ENCODE assay signal across 2 cellular contexts in the genomic region with DNA sequence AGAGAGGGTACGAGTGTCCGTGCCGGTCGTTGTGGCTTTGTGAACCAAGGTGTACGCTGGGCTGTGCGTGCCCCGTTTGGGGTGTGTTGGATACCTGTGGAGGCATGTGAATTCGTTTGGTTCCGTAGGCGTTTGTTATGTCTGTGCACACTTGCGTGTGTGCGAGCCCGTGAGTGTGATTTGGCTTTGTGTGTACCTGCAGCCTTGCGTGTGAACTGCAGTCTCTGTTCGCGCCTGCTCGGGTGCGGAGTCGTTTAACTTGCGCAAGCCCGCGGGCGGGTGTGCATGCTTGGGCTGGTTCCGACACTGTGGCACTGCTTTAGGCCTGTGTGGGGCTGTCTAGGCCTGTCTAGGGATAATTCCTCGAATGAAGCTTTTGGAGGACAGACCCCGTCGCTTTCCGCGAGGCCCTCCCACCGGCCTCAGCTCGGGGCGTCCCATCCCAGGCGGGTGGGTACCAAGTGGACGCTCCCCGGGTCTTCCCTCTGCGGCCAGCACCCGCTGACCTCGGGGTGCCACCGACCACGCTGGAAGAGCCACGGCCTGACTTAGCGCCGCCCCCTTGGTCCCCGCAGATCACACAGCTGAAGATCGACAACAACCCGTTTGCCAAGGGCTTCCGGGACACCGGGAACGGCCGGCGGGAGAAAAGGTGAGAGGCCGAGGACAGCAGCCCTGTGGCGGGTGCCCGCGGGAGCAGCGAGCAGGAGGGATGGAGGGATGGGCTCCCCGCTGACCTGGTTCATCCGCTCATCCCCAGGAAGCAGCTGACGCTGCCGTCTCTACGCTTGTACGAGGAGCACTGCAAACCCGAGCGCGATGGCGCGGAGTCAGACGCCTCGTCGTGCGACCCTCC.
TF ChIP-seq lines count a peak whose summit lies in the region.

No MANE protein-coding gene starts in this region.

TF ChIP-seq in IMR-90, 13 proteins besides CTCF, POLR2A, EP300 and RAD21:
- TF ChIP-seq RFX5 (IDR thresholded peaks at IDR 0.05; ENCODE audit: low read depth, low read length) (no peak), BHLHE40 (IDR thresholded peaks at IDR 0.05; ENCODE audit: low read depth, low read length) (peak; percentile 58), CEBPB (IDR thresholded peaks at IDR 0.05; ENCODE audit: low read depth, low read length) (peak; percentile 91), FOS (IDR thresholded peaks at IDR 0.05; ENCODE audit: low read depth, low read length) (no peak), MAFK (IDR thresholded peaks at IDR 0.05; ENCODE audit: low read depth, low read length) (no peak), SMC3 (IDR thresholded peaks at IDR 0.05; ENCODE audit: low read depth, low read length) (no peak)

TF ChIP-seq in H1, 55 proteins besides CTCF, POLR2A, EP300 and RAD21:
- TF ChIP-seq, protein P1, sequence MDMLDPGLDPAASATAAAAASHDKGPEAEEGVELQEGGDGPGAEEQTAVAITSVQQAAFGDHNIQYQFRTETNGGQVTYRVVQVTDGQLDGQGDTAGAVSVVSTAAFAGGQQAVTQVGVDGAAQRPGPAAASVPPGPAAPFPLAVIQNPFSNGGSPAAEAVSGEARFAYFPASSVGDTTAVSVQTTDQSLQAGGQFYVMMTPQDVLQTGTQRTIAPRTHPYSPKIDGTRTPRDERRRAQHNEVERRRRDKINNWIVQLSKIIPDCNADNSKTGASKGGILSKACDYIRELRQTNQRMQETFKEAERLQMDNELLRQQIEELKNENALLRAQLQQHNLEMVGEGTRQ (IDR thresholded peaks at IDR 0.05; ENCODE audit: low read length) = no peak
- TF ChIP-seq MAFK (IDR thresholded peaks at IDR 0.05; ENCODE audit: low read depth, low read length) = no peak
- TF ChIP-seq NRF1 (IDR thresholded peaks at IDR 0.05; ENCODE audit: low read depth, low read length) = no peak
- TF ChIP-seq PHF8 (conservative IDR thresholded peaks at IDR 0.05; ENCODE audit: low read depth, low read length) = no peak
- TF ChIP-seq, protein P2, sequence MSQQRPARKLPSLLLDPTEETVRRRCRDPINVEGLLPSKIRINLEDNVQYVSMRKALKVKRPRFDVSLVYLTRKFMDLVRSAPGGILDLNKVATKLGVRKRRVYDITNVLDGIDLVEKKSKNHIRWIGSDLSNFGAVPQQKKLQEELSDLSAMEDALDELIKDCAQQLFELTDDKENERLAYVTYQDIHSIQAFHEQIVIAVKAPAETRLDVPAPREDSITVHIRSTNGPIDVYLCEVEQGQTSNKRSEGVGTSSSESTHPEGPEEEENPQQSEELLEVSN (IDR thresholded peaks at IDR 0.05) = no peak
- TF ChIP-seq, protein P3, sequence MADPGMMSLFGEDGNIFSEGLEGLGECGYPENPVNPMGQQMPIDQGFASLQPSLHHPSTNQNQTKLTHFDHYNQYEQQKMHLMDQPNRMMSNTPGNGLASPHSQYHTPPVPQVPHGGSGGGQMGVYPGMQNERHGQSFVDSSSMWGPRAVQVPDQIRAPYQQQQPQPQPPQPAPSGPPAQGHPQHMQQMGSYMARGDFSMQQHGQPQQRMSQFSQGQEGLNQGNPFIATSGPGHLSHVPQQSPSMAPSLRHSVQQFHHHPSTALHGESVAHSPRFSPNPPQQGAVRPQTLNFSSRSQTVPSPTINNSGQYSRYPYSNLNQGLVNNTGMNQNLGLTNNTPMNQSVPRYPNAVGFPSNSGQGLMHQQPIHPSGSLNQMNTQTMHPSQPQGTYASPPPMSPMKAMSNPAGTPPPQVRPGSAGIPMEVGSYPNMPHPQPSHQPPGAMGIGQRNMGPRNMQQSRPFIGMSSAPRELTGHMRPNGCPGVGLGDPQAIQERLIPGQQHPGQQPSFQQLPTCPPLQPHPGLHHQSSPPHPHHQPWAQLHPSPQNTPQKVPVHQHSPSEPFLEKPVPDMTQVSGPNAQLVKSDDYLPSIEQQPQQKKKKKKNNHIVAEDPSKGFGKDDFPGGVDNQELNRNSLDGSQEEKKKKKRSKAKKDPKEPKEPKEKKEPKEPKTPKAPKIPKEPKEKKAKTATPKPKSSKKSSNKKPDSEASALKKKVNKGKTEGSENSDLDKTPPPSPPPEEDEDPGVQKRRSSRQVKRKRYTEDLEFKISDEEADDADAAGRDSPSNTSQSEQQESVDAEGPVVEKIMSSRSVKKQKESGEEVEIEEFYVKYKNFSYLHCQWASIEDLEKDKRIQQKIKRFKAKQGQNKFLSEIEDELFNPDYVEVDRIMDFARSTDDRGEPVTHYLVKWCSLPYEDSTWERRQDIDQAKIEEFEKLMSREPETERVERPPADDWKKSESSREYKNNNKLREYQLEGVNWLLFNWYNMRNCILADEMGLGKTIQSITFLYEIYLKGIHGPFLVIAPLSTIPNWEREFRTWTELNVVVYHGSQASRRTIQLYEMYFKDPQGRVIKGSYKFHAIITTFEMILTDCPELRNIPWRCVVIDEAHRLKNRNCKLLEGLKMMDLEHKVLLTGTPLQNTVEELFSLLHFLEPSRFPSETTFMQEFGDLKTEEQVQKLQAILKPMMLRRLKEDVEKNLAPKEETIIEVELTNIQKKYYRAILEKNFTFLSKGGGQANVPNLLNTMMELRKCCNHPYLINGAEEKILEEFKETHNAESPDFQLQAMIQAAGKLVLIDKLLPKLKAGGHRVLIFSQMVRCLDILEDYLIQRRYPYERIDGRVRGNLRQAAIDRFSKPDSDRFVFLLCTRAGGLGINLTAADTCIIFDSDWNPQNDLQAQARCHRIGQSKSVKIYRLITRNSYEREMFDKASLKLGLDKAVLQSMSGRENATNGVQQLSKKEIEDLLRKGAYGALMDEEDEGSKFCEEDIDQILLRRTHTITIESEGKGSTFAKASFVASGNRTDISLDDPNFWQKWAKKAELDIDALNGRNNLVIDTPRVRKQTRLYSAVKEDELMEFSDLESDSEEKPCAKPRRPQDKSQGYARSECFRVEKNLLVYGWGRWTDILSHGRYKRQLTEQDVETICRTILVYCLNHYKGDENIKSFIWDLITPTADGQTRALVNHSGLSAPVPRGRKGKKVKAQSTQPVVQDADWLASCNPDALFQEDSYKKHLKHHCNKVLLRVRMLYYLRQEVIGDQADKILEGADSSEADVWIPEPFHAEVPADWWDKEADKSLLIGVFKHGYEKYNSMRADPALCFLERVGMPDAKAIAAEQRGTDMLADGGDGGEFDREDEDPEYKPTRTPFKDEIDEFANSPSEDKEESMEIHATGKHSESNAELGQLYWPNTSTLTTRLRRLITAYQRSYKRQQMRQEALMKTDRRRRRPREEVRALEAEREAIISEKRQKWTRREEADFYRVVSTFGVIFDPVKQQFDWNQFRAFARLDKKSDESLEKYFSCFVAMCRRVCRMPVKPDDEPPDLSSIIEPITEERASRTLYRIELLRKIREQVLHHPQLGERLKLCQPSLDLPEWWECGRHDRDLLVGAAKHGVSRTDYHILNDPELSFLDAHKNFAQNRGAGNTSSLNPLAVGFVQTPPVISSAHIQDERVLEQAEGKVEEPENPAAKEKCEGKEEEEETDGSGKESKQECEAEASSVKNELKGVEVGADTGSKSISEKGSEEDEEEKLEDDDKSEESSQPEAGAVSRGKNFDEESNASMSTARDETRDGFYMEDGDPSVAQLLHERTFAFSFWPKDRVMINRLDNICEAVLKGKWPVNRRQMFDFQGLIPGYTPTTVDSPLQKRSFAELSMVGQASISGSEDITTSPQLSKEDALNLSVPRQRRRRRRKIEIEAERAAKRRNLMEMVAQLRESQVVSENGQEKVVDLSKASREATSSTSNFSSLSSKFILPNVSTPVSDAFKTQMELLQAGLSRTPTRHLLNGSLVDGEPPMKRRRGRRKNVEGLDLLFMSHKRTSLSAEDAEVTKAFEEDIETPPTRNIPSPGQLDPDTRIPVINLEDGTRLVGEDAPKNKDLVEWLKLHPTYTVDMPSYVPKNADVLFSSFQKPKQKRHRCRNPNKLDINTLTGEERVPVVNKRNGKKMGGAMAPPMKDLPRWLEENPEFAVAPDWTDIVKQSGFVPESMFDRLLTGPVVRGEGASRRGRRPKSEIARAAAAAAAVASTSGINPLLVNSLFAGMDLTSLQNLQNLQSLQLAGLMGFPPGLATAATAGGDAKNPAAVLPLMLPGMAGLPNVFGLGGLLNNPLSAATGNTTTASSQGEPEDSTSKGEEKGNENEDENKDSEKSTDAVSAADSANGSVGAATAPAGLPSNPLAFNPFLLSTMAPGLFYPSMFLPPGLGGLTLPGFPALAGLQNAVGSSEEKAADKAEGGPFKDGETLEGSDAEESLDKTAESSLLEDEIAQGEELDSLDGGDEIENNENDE (IDR thresholded peaks at IDR 0.05; ENCODE audit: insufficient replicate concordance, low read length) = no peak
- TF ChIP-seq TEAD4 (IDR thresholded peaks at IDR 0.05; ENCODE audit: low read depth, low read length) = no peak
- TF ChIP-seq KDM1A (IDR thresholded peaks at IDR 0.05; ENCODE audit: borderline replicate concordance, low read length) = no peak
- 0 out of 2 replicates have a peak, but pooled peaks have one; percentile 26 for TF ChIP-seq CEBPB (IDR thresholded peaks at IDR 0.05; ENCODE audit: low read depth, low read length)
- TF ChIP-seq KDM4A (IDR thresholded peaks at IDR 0.05; ENCODE audit: low read depth, low read length, severe bottlenecking) = peak; percentile 50
- no peak for TF ChIP-seq BCL11A (IDR thresholded peaks at IDR 0.05; ENCODE audit: low read depth in 2 of 2, low read length in 2 of 2)
- no peak for TF ChIP-seq ZNF274 (IDR thresholded peaks at IDR 0.05; ENCODE audit: borderline replicate concordance, extremely low read depth, low read length)
- no peak for TF ChIP-seq POLR2AphosphoS5 (IDR thresholded peaks at IDR 0.05; ENCODE audit: low read depth, low read length)
- peak; percentile 96; the same call in 1 of the 2 replicates for TF ChIP-seq CBX8 (IDR thresholded peaks at IDR 0.05; ENCODE audit: borderline replicate concordance, low read depth, low read length)
- TF ChIP-seq BACH1 (IDR thresholded peaks at IDR 0.05; ENCODE audit: low read length) = no peak
- peak; percentile 77 for TF ChIP-seq SUZ12 (IDR thresholded peaks at IDR 0.05; ENCODE audit: low read length)
- TF ChIP-seq EZH2 (IDR thresholded peaks at IDR 0.05; ENCODE audit: low read depth, low read length, severe bottlenecking) = peak; percentile 79
- TF ChIP-seq RNF2 (IDR thresholded peaks at IDR 0.05; ENCODE audit: borderline replicate concordance, low read depth, low read length, missing control alignments, poor library complexity, severe bottlenecking) = peak; percentile 98
- TF ChIP-seq, protein P4, sequence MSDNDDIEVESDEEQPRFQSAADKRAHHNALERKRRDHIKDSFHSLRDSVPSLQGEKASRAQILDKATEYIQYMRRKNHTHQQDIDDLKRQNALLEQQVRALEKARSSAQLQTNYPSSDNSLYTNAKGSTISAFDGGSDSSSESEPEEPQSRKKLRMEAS (IDR thresholded peaks at IDR 0.05) = no peak
- TF ChIP-seq SIX5 (IDR thresholded peaks at IDR 0.05; ENCODE audit: low read depth, low read length) = no peak
- no peak for TF ChIP-seq HDAC6 (IDR thresholded peaks at IDR 0.05; ENCODE audit: low read depth, low read length)
- TF ChIP-seq, protein P5, sequence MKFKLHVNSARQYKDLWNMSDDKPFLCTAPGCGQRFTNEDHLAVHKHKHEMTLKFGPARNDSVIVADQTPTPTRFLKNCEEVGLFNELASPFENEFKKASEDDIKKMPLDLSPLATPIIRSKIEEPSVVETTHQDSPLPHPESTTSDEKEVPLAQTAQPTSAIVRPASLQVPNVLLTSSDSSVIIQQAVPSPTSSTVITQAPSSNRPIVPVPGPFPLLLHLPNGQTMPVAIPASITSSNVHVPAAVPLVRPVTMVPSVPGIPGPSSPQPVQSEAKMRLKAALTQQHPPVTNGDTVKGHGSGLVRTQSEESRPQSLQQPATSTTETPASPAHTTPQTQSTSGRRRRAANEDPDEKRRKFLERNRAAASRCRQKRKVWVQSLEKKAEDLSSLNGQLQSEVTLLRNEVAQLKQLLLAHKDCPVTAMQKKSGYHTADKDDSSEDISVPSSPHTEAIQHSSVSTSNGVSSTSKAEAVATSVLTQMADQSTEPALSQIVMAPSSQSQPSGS (IDR thresholded peaks at IDR 0.05; ENCODE audit: low read length) = no peak
- TF ChIP-seq CREB1 (IDR thresholded peaks at IDR 0.05) = no peak
